9 cellular contexts compared by ENCODE assay signal in the genomic region with DNA sequence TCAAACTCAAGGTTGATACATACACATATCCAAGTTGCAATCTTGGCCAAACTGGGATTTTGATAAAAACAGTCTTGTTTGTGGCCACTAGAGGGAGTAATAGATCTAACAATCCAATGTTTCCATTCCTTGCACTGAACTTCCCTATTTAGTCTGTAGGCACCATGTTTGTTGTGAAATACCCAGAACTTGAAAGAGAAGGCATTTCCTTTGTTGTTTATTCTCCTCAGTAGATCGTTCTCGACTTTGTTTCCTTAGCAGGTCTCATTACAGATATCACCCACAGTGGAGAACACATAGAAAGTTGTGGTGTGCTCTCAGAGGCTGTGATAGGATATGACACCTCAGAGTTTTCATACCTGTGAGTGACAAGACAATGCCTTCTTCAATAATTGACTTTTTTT.
DNase-seq lines count a peak whose midpoint lies in the region; ATAC-seq and TF ChIP-seq lines count a peak whose summit lies in the region.
"Had no signal": no experiment of that assay in that cellular context is flagged by ENCODE, and none has a peak within 500 bp of the region (broad histone marks: within the 10 kb centered on the region; RNA-seq: fewer than 3 reads in every experiment).

No MANE protein-coding gene starts in this region.

- no peak overlapping the region for H3K4me3 ChIP-seq in GM23338
- no peak overlapping the region for H3K4me3 ChIP-seq in endocrine pancreas (ENCODE audit: control insufficient read depth, insufficient read depth, low read length)
- no peak overlapping the region for H3K4me3 ChIP-seq in mesendoderm (ENCODE audit: low read length)
- no peak overlapping the region for H3K4me3 ChIP-seq in vagina
- H3K4me3 ChIP-seq: BLaER1 had no signal

- no peaks in the 10 kb centered on the region for H3K79me1 ChIP-seq in mesendoderm (ENCODE audit: low read length)

- H3K36me3 Mint-ChIP-seq in GM23338 (ENCODE audit: low read depth): peaks cover 9% of the 10 kb centered on the region

- no CpG with 5 or more reads among the region's 2 CpGs for WGBS in mesendoderm (ENCODE audit: extremely low coverage, insufficient coverage, low lambda C conversion rate)

- H2AFZ ChIP-seq in GM23338: no peak overlapping the region

- DNase-seq in NCI-H1417 (lab: John Stamatoyannopoulos, UW) (peak; percentile 21 to 66 (median 56)), NCI-H1417 treated with DMSO at 0.1 percent for 48 hours (lab: John Stamatoyannopoulos, UW) (no peak), GM23338 (ENCODE audit: low spot score) (peak; percentile 87), NAMALWA (ENCODE audit: low spot score) (peak; percentile 89), SKM-1 (lab: John Stamatoyannopoulos, UW; ENCODE audit: unreplicated experiment) (peak; percentile 84), mesendoderm (peak; percentile 80), vagina (ENCODE audit: extremely low spot score in 2 of 2) (no peak)

- ATAC-seq in GM23338: peak; percentile 74

- no peak overlapping the region for H3K4me3 Mint-ChIP-seq in GM23338

- H3K79me2 ChIP-seq in GM23338 (replicated peaks; ENCODE audit: insufficient read depth) (no peaks in the 10 kb centered on the region), mesendoderm (ENCODE audit: control insufficient read depth, insufficient read depth, low read length) (no peaks in the 10 kb centered on the region)

- no peak overlapping the region for H3K23ac ChIP-seq in mesendoderm (ENCODE audit: low read length)

- no peaks in the 10 kb centered on the region for H4K20me1 ChIP-seq in GM23338 (replicated peaks; ENCODE audit: insufficient read depth)
- H4K20me1 ChIP-seq: BLaER1 had no signal

- no peak overlapping the region for H3K27ac Mint-ChIP-seq in GM23338

- TF ChIP-seq CTCF in GM23338 (conservative IDR thresholded peaks at IDR 0.05; ENCODE audit: low read depth in 2 of 2) (peak; percentile 77 to 94), vagina (IDR thresholded peaks at IDR 0.05) (peak; percentile 69 to 94 (median 92))

- H3K4me1 Mint-ChIP-seq in GM23338: peaks cover 8% of the 10 kb centered on the region; the same call in 2 of the 3 replicates

- no peaks in the 10 kb centered on the region for H3K9me2 ChIP-seq in GM23338 (ENCODE audit: insufficient read depth)

- H3K9me3 Mint-ChIP-seq in GM23338: no peaks in the 10 kb centered on the region

- no peak overlapping the region for H2AK5ac ChIP-seq in mesendoderm (ENCODE audit: low read length)

- H3K27me3 Mint-ChIP-seq in GM23338 (ENCODE audit: insufficient read depth, low read depth, poor library complexity): no peaks in the 10 kb centered on the region

- H3K27me3 ChIP-seq in GM23338 (ENCODE audit: insufficient read depth): no peaks in the 10 kb centered on the region
- no peaks in the 10 kb centered on the region for H3K27me3 ChIP-seq in endocrine pancreas (ENCODE audit: control insufficient read depth, insufficient read depth, low read length)
- no peaks in the 10 kb centered on the region for H3K27me3 ChIP-seq in mesendoderm (ENCODE audit: insufficient read depth, low read length, poor library complexity)
- H3K27me3 ChIP-seq in vagina: no peaks in the 10 kb centered on the region
- H3K27me3 ChIP-seq: BLaER1 had no signal

- no peak overlapping the region for H2BK120ac ChIP-seq in mesendoderm (ENCODE audit: low read depth, low read length)

- intact Hi-C loops in vagina (cut with DNase I): loop anchor here (10.0 kb wide), 1 partner anchor 138 kb away; no protein-coding TSS in a partner anchor

- no peak overlapping the region for H3K56ac ChIP-seq in mesendoderm (ENCODE audit: low read length)

- H3K4ac ChIP-seq in mesendoderm (ENCODE audit: low read depth, low read length): no peak overlapping the region

- TF ChIP-seq POLR2A in vagina (IDR thresholded peaks at IDR 0.05): no peak

- no peak overlapping the region for H2BK5ac ChIP-seq in mesendoderm (ENCODE audit: low read length)

- no peak overlapping the region for H4K8ac ChIP-seq in mesendoderm (ENCODE audit: low read depth, low read length)

- no peaks in the 10 kb centered on the region for H3K9me3 ChIP-seq in endocrine pancreas (ENCODE audit: control insufficient read depth, low read length)
- no peaks in the 10 kb centered on the region for H3K9me3 ChIP-seq in vagina
- H3K9me3 ChIP-seq: BLaER1 had no signal

- H3K27ac ChIP-seq in GM23338 (ENCODE audit: low read depth): no peak overlapping the region
- H3K27ac ChIP-seq in mesendoderm (ENCODE audit: low read depth, low read length): no peak overlapping the region
- H3K27ac ChIP-seq in vagina: peak overlapping the region; percentile 19
- H3K27ac ChIP-seq: BLaER1 had no signal

- H3K4me2 ChIP-seq in GM23338 (no peak overlapping the region), mesendoderm (ENCODE audit: low read length) (no peak overlapping the region)
- H3K4me2 ChIP-seq: BLaER1 had no signal

- H3K4me1 ChIP-seq in GM23338 (ENCODE audit: insufficient read depth) (no peaks in the 10 kb centered on the region), endocrine pancreas (ENCODE audit: control insufficient read depth, insufficient read depth, low read length) (no peaks in the 10 kb centered on the region), mesendoderm (ENCODE audit: control insufficient read depth, low read depth, low read length) (no peaks in the 10 kb centered on the region), vagina (peaks cover 21% of the 10 kb centered on the region)

- H3K18ac ChIP-seq in mesendoderm (ENCODE audit: low read length): no peak overlapping the region

- H3K9ac ChIP-seq in endocrine pancreas (ENCODE audit: control insufficient read depth, insufficient read depth, low read length): peak overlapping the region; percentile 44
- no peak overlapping the region for H3K9ac ChIP-seq in mesendoderm (ENCODE audit: low read length)
- H3K9ac ChIP-seq: BLaER1 had no signal

- H2BK15ac ChIP-seq in mesendoderm (replicated peaks; ENCODE audit: low read depth): no peak overlapping the region

- H3K36me3 ChIP-seq in GM23338 (ENCODE audit: insufficient read depth) (no peaks in the 10 kb centered on the region; the same call in 1 of the 2 replicates), endocrine pancreas (ENCODE audit: control insufficient read depth, insufficient read depth, low read length) (no peaks in the 10 kb centered on the region), mesendoderm (ENCODE audit: control insufficient read depth, insufficient read depth, low read length) (no peaks in the 10 kb centered on the region), vagina (peaks cover 0 to 12% of the 10 kb centered on the region in 2 donors)

- no peak overlapping the region for H4K5ac ChIP-seq in mesendoderm (ENCODE audit: low read length)

- no peaks in the 10 kb centered on the region for H3F3A ChIP-seq in GM23338 (replicated peaks; ENCODE audit: low read depth)

TF ChIP-seq in GM23338, 12 proteins besides CTCF, POLR2A, EP300 and RAD21:
- no peak for TF ChIP-seq POLR2AphosphoS5 (IDR thresholded peaks at IDR 0.05; ENCODE audit: low read depth)
- no peak for TF ChIP-seq STAT1 (IDR thresholded peaks at IDR 0.05; ENCODE audit: unreplicated experiment)

Comparison
In these comparisons a context has a peak if more than half of its experiments do, and no peak if none do; other contexts are left out.
1. DNase-seq: peak in NCI-H1417 (3 of 3), GM23338 (single experiment), NAMALWA (single experiment), SKM-1 (single experiment) and mesendoderm (single experiment); none in NCI-H1417 treated with DMSO at 0.1 percent for 48 hours (single experiment) and vagina (0 of 2).